Comparison of ENCODE assay signal across 1 cellular context in genomic region chr4:145880355-145880960, GRCh38.
TF ChIP-seq lines count a peak whose summit lies in the region.

No MANE protein-coding gene starts in this region.

TF ChIP-seq in H1, 55 proteins besides CTCF, POLR2A, EP300 and RAD21:
- TF ChIP-seq CREB1 (IDR thresholded peaks at IDR 0.05): no peak
- no peak for TF ChIP-seq SIN3A (conservative IDR thresholded peaks at IDR 0.05 in 1 of 2, IDR thresholded peaks at IDR 0.05 in 1 of 2; ENCODE audit: low read depth in 1 of 2, low read length in 2 of 2)
- no peak for TF ChIP-seq BCL11A (IDR thresholded peaks at IDR 0.05; ENCODE audit: low read depth in 2 of 2, low read length in 2 of 2)
- TF ChIP-seq TCF12 (IDR thresholded peaks at IDR 0.05; ENCODE audit: low read depth, low read length): no peak
- TF ChIP-seq ATF3 (IDR thresholded peaks at IDR 0.05; ENCODE audit: insufficient read depth, low read depth, low read length): no peak
- TF ChIP-seq SP4 (IDR thresholded peaks at IDR 0.05; ENCODE audit: low read length): no peak
